Comparison of ENCODE assay signal across 15 cellular contexts in the genomic region with DNA sequence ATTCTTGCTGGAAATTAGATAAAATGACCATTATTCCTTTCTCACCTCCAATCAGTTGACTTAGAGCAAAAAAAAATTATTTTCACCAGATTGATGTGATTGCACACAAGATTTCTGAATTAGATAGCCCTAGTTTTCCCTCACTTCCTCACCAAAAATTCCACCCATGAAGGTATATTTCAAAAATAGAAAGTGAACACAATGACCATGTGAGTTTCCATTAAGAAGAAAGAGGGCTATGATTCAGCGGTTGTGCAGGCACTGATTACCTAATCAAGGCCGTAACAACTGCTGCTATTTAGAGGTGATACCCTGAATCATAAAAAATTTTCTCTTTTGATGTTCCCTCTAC. TPM values are rescaled to one million over a fixed set of nuclear protein-coding genes. Genes with fewer than 3 reads are reported as not detected.
DNase-seq lines count a peak whose midpoint lies in the region; ATAC-seq, FAIRE-seq and TF ChIP-seq lines count a peak whose summit lies in the region.
"Had no signal": no experiment of that assay in that cellular context is flagged by ENCODE, and none has a peak within 500 bp of the region (broad histone marks: within the 10 kb centered on the region; RNA-seq: fewer than 3 reads in every experiment).

No MANE protein-coding gene starts in this region.

- peak; percentile 45 for DNase-seq in LHCN-M2 (ENCODE audit: low read depth)
- peak; percentile 41 for DNase-seq in SKM-1 treated with dmso at 0.1 percent for 144 hours (lab: John Stamatoyannopoulos, UW; ENCODE audit: unreplicated experiment)
- DNase-seq in fibroblast of the aortic adventitia (ENCODE audit: low read depth) = peak; percentile 54
- DNase-seq in pulmonary artery endothelial cell (ENCODE audit: low read depth, low spot score) = peak; percentile 79
- DNase-seq in DMS53 treated with DMSO at 0.1 percent for 48 hours (lab: John Stamatoyannopoulos, UW; ENCODE audit: unreplicated experiment) = no peak
- no peak for DNase-seq in HTR-8/SVneo (ENCODE audit: insufficient read length, low spot score)
- DNase-seq: activated naive CD4-positive, alpha-beta T cell treated with anti-CD3 and anti-CD28 coated beads, Interleukin-2, amount 50 U/mL, for 16 hours; CD4-positive, CD25-positive, alpha-beta regulatory T cell; dorsolateral prefrontal cortex; glutamatergic neuron; stimulated activated CD4-positive, alpha-beta T cell treated with anti-CD3 and anti-CD28 coated beads, Interleukin-4, amount 100 ng/mL, for 24 hours; stimulated activated naive CD8-positive, alpha-beta T cell treated with anti-CD3 and anti-CD28 coated beads, Interleukin-15, Interleukin-2, amounts not matched to agents 100 U/mL and 50 U/mL, for 24 hours; T-helper 17 cell had no signal

- no peak for FAIRE-seq in HTR-8/SVneo (lab: Jason Lieb, UNC)

- no peak for ATAC-seq in GM18907 (IDR thresholded peaks at IDR 0.05; ENCODE audit: unreplicated experiment)
- no peak for ATAC-seq in HG03108 (IDR thresholded peaks at IDR 0.05; ENCODE audit: unreplicated experiment)
- ATAC-seq: stimulated activated naive CD8-positive, alpha-beta T cell treated with anti-CD3 and anti-CD28 coated beads, Interleukin-15, Interleukin-2, amounts not matched to agents 100 U/mL and 50 U/mL, for 24 hours; T-helper 17 cell had no signal

- no peak overlapping the region for H3K4me3 ChIP-seq in fibroblast of the aortic adventitia (ENCODE audit: low read depth, low read length)
- H3K4me3 ChIP-seq: dorsolateral prefrontal cortex had no signal

- no peak for TF ChIP-seq CTCF in fibroblast of the aortic adventitia (IDR thresholded peaks at IDR 0.05; ENCODE audit: insufficient read depth, low read length)

RNA-seq across cellular contexts. Expression of a gene that starts 19.5 kb away (rescaled TPM):
- total RNA-seq in LHCN-M2 (2014; rRNA removed) = 8.7 and 10.0 TPM in 2 replicates
- 1.7 TPM for polyA plus RNA-seq in LHCN-M2 (2012)
- 6.2 and 10.8 TPM in 2 replicates for total RNA-seq in fibroblast of the aortic adventitia (ENCODE audit: low replicate concordance)
- total RNA-seq in pulmonary artery endothelial cell = 21.8 and 31.8 TPM in 2 replicates

Comparison
In these comparisons a context has a peak if more than half of its experiments do, and no peak if none do; other contexts are left out.
1. DNase-seq: peak in LHCN-M2 (single experiment), SKM-1 treated with dmso at 0.1 percent for 144 hours (single experiment), fibroblast of the aortic adventitia (single experiment) and pulmonary artery endothelial cell (single experiment); none in DMS53 treated with DMSO at 0.1 percent for 48 hours (single experiment) and HTR-8/SVneo (single experiment).